In the genomic region with DNA sequence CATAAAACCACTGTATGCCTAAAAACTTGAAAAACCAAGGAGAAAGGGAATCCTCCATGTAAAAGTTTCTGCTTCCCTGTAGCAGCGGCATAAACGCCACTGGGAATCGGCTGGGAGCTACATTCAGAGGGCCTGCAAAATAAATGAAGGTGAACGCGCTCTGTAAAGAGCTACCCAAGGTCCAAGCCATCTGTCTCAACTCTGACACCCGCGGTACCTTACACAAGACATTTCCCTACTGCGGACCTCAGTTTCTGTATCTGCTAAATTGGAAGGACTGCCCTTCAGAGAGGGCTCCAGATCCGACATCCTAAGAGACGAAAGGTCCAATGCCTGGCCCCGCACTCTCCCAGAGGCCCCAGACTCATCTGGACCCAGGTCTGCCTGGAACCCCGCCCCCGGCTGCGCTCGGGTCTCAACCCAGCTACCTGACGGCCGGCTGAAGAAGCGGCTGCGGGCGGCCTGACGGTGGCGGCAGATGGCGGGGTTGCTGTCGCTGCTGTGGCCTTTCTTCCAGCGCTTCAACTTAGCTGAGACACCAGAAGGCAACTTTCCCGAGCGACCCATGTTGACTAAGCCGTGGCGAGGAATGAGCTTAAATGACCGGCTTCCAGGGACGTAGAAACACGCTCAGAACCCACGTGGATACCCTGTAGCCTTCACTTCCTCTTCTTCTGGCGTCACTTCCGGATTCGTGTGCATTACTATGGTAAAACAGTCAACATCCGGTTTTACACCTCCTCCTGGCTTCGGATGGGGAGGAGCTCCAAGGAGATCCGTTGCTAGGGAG, we compare ENCODE assay signal across 8 cellular contexts. TPM values are rescaled to one million over a fixed set of nuclear protein-coding genes. Genes with fewer than 3 reads are reported as not detected.
DNase-seq lines count a peak whose midpoint lies in the region; ATAC-seq, FAIRE-seq and TF ChIP-seq lines count a peak whose summit lies in the region.

A gene with protein sequence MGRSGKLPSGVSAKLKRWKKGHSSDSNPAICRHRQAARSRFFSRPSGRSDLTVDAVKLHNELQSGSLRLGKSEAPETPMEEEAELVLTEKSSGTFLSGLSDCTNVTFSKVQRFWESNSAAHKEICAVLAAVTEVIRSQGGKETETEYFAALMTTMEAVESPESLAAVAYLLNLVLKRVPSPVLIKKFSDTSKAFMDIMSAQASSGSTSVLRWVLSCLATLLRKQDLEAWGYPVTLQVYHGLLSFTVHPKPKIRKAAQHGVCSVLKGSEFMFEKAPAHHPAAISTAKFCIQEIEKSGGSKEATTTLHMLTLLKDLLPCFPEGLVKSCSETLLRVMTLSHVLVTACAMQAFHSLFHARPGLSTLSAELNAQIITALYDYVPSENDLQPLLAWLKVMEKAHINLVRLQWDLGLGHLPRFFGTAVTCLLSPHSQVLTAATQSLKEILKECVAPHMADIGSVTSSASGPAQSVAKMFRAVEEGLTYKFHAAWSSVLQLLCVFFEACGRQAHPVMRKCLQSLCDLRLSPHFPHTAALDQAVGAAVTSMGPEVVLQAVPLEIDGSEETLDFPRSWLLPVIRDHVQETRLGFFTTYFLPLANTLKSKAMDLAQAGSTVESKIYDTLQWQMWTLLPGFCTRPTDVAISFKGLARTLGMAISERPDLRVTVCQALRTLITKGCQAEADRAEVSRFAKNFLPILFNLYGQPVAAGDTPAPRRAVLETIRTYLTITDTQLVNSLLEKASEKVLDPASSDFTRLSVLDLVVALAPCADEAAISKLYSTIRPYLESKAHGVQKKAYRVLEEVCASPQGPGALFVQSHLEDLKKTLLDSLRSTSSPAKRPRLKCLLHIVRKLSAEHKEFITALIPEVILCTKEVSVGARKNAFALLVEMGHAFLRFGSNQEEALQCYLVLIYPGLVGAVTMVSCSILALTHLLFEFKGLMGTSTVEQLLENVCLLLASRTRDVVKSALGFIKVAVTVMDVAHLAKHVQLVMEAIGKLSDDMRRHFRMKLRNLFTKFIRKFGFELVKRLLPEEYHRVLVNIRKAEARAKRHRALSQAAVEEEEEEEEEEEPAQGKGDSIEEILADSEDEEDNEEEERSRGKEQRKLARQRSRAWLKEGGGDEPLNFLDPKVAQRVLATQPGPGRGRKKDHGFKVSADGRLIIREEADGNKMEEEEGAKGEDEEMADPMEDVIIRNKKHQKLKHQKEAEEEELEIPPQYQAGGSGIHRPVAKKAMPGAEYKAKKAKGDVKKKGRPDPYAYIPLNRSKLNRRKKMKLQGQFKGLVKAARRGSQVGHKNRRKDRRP (N-terminal part only) (minus strand): TSS at position 676 of the 790 bp plus-strand sequence. CDS start 109 bp downstream, at position 567.

- peak within 1 kb of the TSS; percentile 86 for H3K27ac ChIP-seq in keratinocyte (ENCODE audit: control insufficient read depth, insufficient read depth, low read length)

- dilution Hi-C loops in keratinocyte (cut with MboI; ENCODE audit: extremely low pct_ligation_motif_present, low sequenced_read_pairs) = no loop called here

- TF ChIP-seq POLR2A in GM19099 (IDR thresholded peaks at IDR 0.05; ENCODE audit: extremely low read depth, insufficient read length, low read depth) = peak; percentile 57

- peak within 1 kb of the TSS; percentile 91 for H3K4me3 ChIP-seq in BJ (ENCODE audit: low read depth, low read length)
- peak within 1 kb of the TSS; percentile 64 to 71 (median 68) for H3K4me3 ChIP-seq in keratinocyte (ENCODE audit: control insufficient read depth in 2 of 3, extremely low read depth in 1 of 3, insufficient read depth in 2 of 3, low read depth in 1 of 3, low read length in 3 of 3)

- peak within 1 kb of the TSS; percentile 66 for H3K4me2 ChIP-seq in keratinocyte (ENCODE audit: control insufficient read depth, extremely low read depth, insufficient read depth, low read depth, low read length)

- H3K36me3 ChIP-seq in BJ (ENCODE audit: control insufficient read depth, insufficient read depth, low read length) (no peaks in the 10 kb centered on the region), keratinocyte (ENCODE audit: control insufficient read depth in 2 of 2, extremely low read depth in 1 of 2, insufficient read depth in 2 of 2, low read length in 2 of 2) (peaks cover 8 to 10% of the 10 kb centered on the region in 2 experiments)

- H3K9ac ChIP-seq in keratinocyte (ENCODE audit: control insufficient read depth, extremely low read depth, insufficient read depth, low read length) = peak within 1 kb of the TSS; percentile 94

- CTCF ChIA-PET in BJ (lab: Yijun Ruan, JAX) = interaction anchor here (0.7 to 2.3 kb wide), 4 partner anchors 23 to 172 kb away, joined by 3 to 10 read pairs (median 4); a partner anchor contains a TSS

- no peaks in the 10 kb centered on the region for H3K9me1 ChIP-seq in keratinocyte (ENCODE audit: control insufficient read depth, extremely low read depth, insufficient read depth, low read length)

- peak; percentile 92 for ATAC-seq in HG03378 (IDR thresholded peaks at IDR 0.05; ENCODE audit: unreplicated experiment)

- peak within 1 kb of the TSS; percentile 94 for H2AFZ ChIP-seq in keratinocyte (ENCODE audit: control insufficient read depth, low read length)

- FAIRE-seq in keratinocyte (lab: Jason Lieb, UNC) = peak; percentile 97

- DNase-seq in BJ (ENCODE audit: low read depth) (peak; percentile 91), NCI-H446 treated with DMSO at 0.1 percent for 48 hours (lab: John Stamatoyannopoulos, UW) (peak; percentile 83), cerebellum (ENCODE audit: low spot score) (peak; percentile 100), keratinocyte (ENCODE audit: low read depth, low spot score) (peak; percentile 95)
- peak; percentile 77 for DNase-seq in activated CD4-positive, CD25-positive, alpha-beta regulatory T cell treated with anti-CD3 and anti-CD28 coated beads, Interleukin-2, amount 50 U/mL, for 16 hours (ENCODE audit: low read depth, low spot score)
- peak; percentile 87 for DNase-seq in stimulated activated CD4-positive, alpha-beta T cell treated with anti-CD3 and anti-CD28 coated beads, Interleukin-15, amount 100 ng/mL, for 24 hours

- H4K20me1 ChIP-seq in keratinocyte (ENCODE audit: control insufficient read depth, extremely low read depth, insufficient read depth, low read length) = no peaks in the 10 kb centered on the region

- POLR2A ChIA-PET in BJ (lab: Charles Lee) = no interaction called here

- no peaks in the 10 kb centered on the region for H3K4me1 ChIP-seq in keratinocyte (ENCODE audit: control insufficient read depth, extremely low read depth, insufficient read depth, low read length)

- H3K27me3 ChIP-seq in BJ (ENCODE audit: control insufficient read depth, insufficient read depth, low read length) (no peaks in the 10 kb centered on the region), keratinocyte (ENCODE audit: control insufficient read depth, extremely low read depth, insufficient read depth, low read length) (no peaks in the 10 kb centered on the region)

- no peaks in the 10 kb centered on the region for H3K9me3 ChIP-seq in keratinocyte (ENCODE audit: control insufficient read depth, low read depth, low read length)

- peak; percentile 23; the same call in 1 of the 2 replicates for TF ChIP-seq CTCF in BJ (IDR thresholded peaks at IDR 0.05; ENCODE audit: insufficient read depth, low read depth, low read length)
- peak in 2 of 3 experiments; percentile 10 to 35 for TF ChIP-seq CTCF in keratinocyte (optimal IDR thresholded peaks at IDR 0.05 in 1 of 3, IDR thresholded peaks at IDR 0.05 in 1 of 3, conservative IDR thresholded peaks at IDR 0.05 in 1 of 3; ENCODE audit: extremely low read depth in 1 of 3, insufficient read depth in 2 of 3, low read length in 3 of 3)

- peaks cover 16% of the 10 kb centered on the region for H3K79me2 ChIP-seq in keratinocyte (ENCODE audit: control insufficient read depth, insufficient read depth, low read length)

RNA-seq across cellular contexts. Expression of the gene that starts here (rescaled TPM):
- polyA plus RNA-seq in BJ (2011; rRNA removed) (9.3 and 16.3 TPM in 2 replicates), keratinocyte (11.1 to 17.5 TPM (median 14.8 TPM) in 3 replicates)
- polyA minus RNA-seq in BJ (2011; rRNA and poly(A)+ RNA removed) = 15.4 and 21.1 TPM in 2 replicates
- 14.1 TPM for total RNA-seq in cerebellum
- 17.3 TPM for polyA plus RNA-seq in keratinocyte (2011; ENCODE audit: low read depth)
- polyA plus RNA-seq in keratinocyte (2011; cell fraction: cytosol; rRNA removed) = 9.2 and 13.1 TPM in 2 replicates
- 40.7 and 46.4 TPM in 2 replicates for polyA plus RNA-seq in keratinocyte (2011; cell fraction: nucleus; rRNA removed)
- 26.2 and 30.9 TPM in 2 replicates for polyA plus RNA-seq in keratinocyte (2012; ENCODE audit: low replicate concordance)
- polyA minus RNA-seq in keratinocyte = 26.6 to 62.6 TPM (median 29.1 TPM) in 3 replicates
- polyA minus RNA-seq in keratinocyte (2011; cell fraction: cytosol; rRNA and poly(A)+ RNA removed) = 14.2 TPM
- polyA minus RNA-seq in keratinocyte (2011; cell fraction: nucleus; rRNA and poly(A)+ RNA removed) = 42.5 and 48.5 TPM in 2 replicates

Comparison
In these comparisons a context has a peak if more than half of its experiments do, and no peak if none do; other contexts are left out.
1. Peak in every context shown above with its lines: DNase-seq, ATAC-seq, H3K4me3 ChIP-seq and H3K27ac ChIP-seq.